1 cellular context compared by ENCODE assay signal in genomic region chr7:111226800-111227199, GRCh38.
TF ChIP-seq lines count a peak whose summit lies in the region.

No MANE protein-coding gene starts in this region.

TF ChIP-seq in K562, 482 proteins besides CTCF, POLR2A, EP300 and RAD21 (continued from another document and continues in another):
- TF ChIP-seq ZBTB7A (IDR thresholded peaks at IDR 0.05; ENCODE audit: borderline replicate concordance, control insufficient read depth, low read depth, low read length): no peak
- no peak for TF ChIP-seq CHAMP1 (IDR thresholded peaks at IDR 0.05)
- no peak for TF ChIP-seq ZNF695 (CRISPR knock-in tag; IDR thresholded peaks at IDR 0.05)
- no peak for TF ChIP-seq SNRNP70 (optimal IDR thresholded peaks at IDR 0.05; ENCODE audit: low read depth, low read length)
- TF ChIP-seq HCFC1 (IDR thresholded peaks at IDR 0.05; ENCODE audit: low read depth, low read length): no peak
- peak; percentile 27; the same call in 1 of the 2 replicates for TF ChIP-seq ATF3 (IDR thresholded peaks at IDR 0.05)
- TF ChIP-seq ATF3 (CRISPR knock-in tag; conservative IDR thresholded peaks at IDR 0.05): no peak
- no peak for TF ChIP-seq TFAM (CRISPR knock-in tag; conservative IDR thresholded peaks at IDR 0.05)
- no peak for TF ChIP-seq USF2 (CRISPR knock-in tag; IDR thresholded peaks at IDR 0.05)
- no peak for TF ChIP-seq CEBPB (tag; IDR thresholded peaks at IDR 0.05)
- TF ChIP-seq MTA1 (IDR thresholded peaks at IDR 0.05; ENCODE audit: borderline replicate concordance): peak; percentile 43; the same call in 1 of the 2 replicates
- no peak for TF ChIP-seq RFX1 (IDR thresholded peaks at IDR 0.05)
- no peak for TF ChIP-seq HMGXB4 (CRISPR knock-in tag; IDR thresholded peaks at IDR 0.05)
- peak; percentile 39; the same call in 1 of the 2 replicates for TF ChIP-seq SMARCC2 (IDR thresholded peaks at IDR 0.05; ENCODE audit: low read depth)
- no peak for TF ChIP-seq ZSCAN32 (CRISPR knock-in tag; IDR thresholded peaks at IDR 0.05)
- TF ChIP-seq XRCC4 (IDR thresholded peaks at IDR 0.05; ENCODE audit: extremely low read depth, insufficient read depth, insufficient read length): no peak
- TF ChIP-seq ZNF431 (CRISPR knock-in tag; IDR thresholded peaks at IDR 0.05): no peak
- TF ChIP-seq TSHZ1 (CRISPR knock-in tag; IDR thresholded peaks at IDR 0.05): no peak
- no peak for TF ChIP-seq ZNF3 (CRISPR knock-in tag; IDR thresholded peaks at IDR 0.05)
- TF ChIP-seq ATF7 (IDR thresholded peaks at IDR 0.05): no peak
- no peak for TF ChIP-seq TFAP4 (CRISPR knock-in tag; IDR thresholded peaks at IDR 0.05; ENCODE audit: borderline replicate concordance)
- no peak for TF ChIP-seq KDM5B (IDR thresholded peaks at IDR 0.05; ENCODE audit: insufficient replicate concordance, low read depth, low read length)
- TF ChIP-seq RHOXF2B (CRISPR knock-in tag; conservative IDR thresholded peaks at IDR 0.05): no peak
- no peak for TF ChIP-seq ELK3 (CRISPR knock-in tag; IDR thresholded peaks at IDR 0.05)
- peak; percentile 67; the same call in 1 of the 2 replicates for TF ChIP-seq SOX6 (IDR thresholded peaks at IDR 0.05)
- no peak for TF ChIP-seq SIN3A (IDR thresholded peaks at IDR 0.05; ENCODE audit: borderline replicate concordance in 2 of 2, control insufficient read depth in 1 of 2, low read depth in 2 of 2, low read length in 2 of 2)
- TF ChIP-seq CHD4 (IDR thresholded peaks at IDR 0.05; ENCODE audit: insufficient read depth, insufficient replicate concordance, low read depth, low read length, poor library complexity, severe bottlenecking): no peak
- no peak for TF ChIP-seq FOXM1 (IDR thresholded peaks at IDR 0.05; ENCODE audit: low read depth)
- TF ChIP-seq FOXM1 (CRISPR knock-in tag; IDR thresholded peaks at IDR 0.05; ENCODE audit: low read depth): no peak
- no peak for TF ChIP-seq NFE2L1 (tag; IDR thresholded peaks at IDR 0.05; ENCODE audit: borderline replicate concordance, low read depth)
- TF ChIP-seq POLR2H (tag; IDR thresholded peaks at IDR 0.05; ENCODE audit: low read depth): no peak; the same call in 1 of the 2 replicates
- no peak for TF ChIP-seq ZNF436 (CRISPR knock-in tag; IDR thresholded peaks at IDR 0.05)
- TF ChIP-seq FOXO4 (CRISPR knock-in tag; IDR thresholded peaks at IDR 0.05): no peak
- no peak for TF ChIP-seq RBM17 (IDR thresholded peaks at IDR 0.05; ENCODE audit: borderline replicate concordance, low read depth, low read length)
- TF ChIP-seq HMG20B (CRISPR knock-in tag; IDR thresholded peaks at IDR 0.05): no peak
- no peak for TF ChIP-seq SMAD1 (IDR thresholded peaks at IDR 0.05; ENCODE audit: low read depth, low read length, partially characterized antibody)
- TF ChIP-seq ZC3H11A (IDR thresholded peaks at IDR 0.05; ENCODE audit: low read depth, low read length): no peak
- no peak for TF ChIP-seq PRDM10 (IDR thresholded peaks at IDR 0.05; ENCODE audit: partially characterized antibody)
- peak; percentile 35; the same call in 1 of the 2 replicates for TF ChIP-seq CEBPG (CRISPR knock-in tag; IDR thresholded peaks at IDR 0.05)
- peak in 1 of 2 experiments; percentile 48; a peak in 1 of 4 replicates for TF ChIP-seq CEBPG (tag; conservative IDR thresholded peaks at IDR 0.05 in 1 of 2, IDR thresholded peaks at IDR 0.05 in 1 of 2)
- TF ChIP-seq POLR2G (IDR thresholded peaks at IDR 0.05; ENCODE audit: low read depth, low read length): no peak
- no peak for TF ChIP-seq ZNF140 (CRISPR knock-in tag; IDR thresholded peaks at IDR 0.05)
- TF ChIP-seq ZNF707 (CRISPR knock-in tag; conservative IDR thresholded peaks at IDR 0.05): no peak
- TF ChIP-seq CC2D1A (IDR thresholded peaks at IDR 0.05): peak; percentile 24; the same call in 1 of the 2 replicates
